ENCODE assay signal across 16 cellular contexts in genomic region chr4:137514401-137515116, GRCh38. TPM values are rescaled to one million over a fixed set of nuclear protein-coding genes. Genes with fewer than 3 reads are reported as not detected.
DNase-seq lines count a peak whose midpoint lies in the region; ATAC-seq, FAIRE-seq and TF ChIP-seq lines count a peak whose summit lies in the region.
"Had no signal": no experiment of that assay in that cellular context is flagged by ENCODE, and none has a peak within 500 bp of the region (broad histone marks: within the 10 kb centered on the region; RNA-seq: fewer than 3 reads in every experiment).

No MANE protein-coding gene starts in this region.

- H3K27me3 ChIP-seq in OCI-LY3 (ENCODE audit: low read depth, low read length) (no peaks in the 10 kb centered on the region), GM12878 (replicated peaks in 1 of 2; ENCODE audit: control insufficient read depth in 2 of 2, insufficient read depth in 2 of 2, low read length in 1 of 2) (no peaks in the 10 kb centered on the region)
- H3K27me3 ChIP-seq: BLaER1 treated with 17β-estradiol and CSF1 and Interleukin-3, amounts not matched to agents 10 nM and 100 nM had no signal

- no peak for FAIRE-seq in GM12878 (lab: Jason Lieb, UNC)
- FAIRE-seq: H54 had no signal

- TF ChIP-seq CTCF in AG09309 (IDR thresholded peaks at IDR 0.05; ENCODE audit: control insufficient read depth, insufficient read depth, low read depth, low read length, missing control alignments) (no peak), OCI-LY3 (IDR thresholded peaks at IDR 0.05; ENCODE audit: low read depth, low read length) (no peak), GM12878 (IDR thresholded peaks at IDR 0.05 in 2 of 3, conservative IDR thresholded peaks at IDR 0.05 in 1 of 3; ENCODE audit: control insufficient read depth in 2 of 3, extremely low read depth in 1 of 3, insufficient read depth in 1 of 3, low read depth in 3 of 3, low read length in 3 of 3) (no peak), osteocyte (IDR thresholded peaks at IDR 0.05) (no peak)

- H3K36me3 ChIP-seq in OCI-LY3 (replicated peaks; ENCODE audit: low read depth, low read length) (no peaks in the 10 kb centered on the region), GM12878 (ENCODE audit: control insufficient read depth in 2 of 2, insufficient read depth in 2 of 2, low read length in 1 of 2) (no peaks in the 10 kb centered on the region)

- no TSS peak for BruUV-seq in GM12878 (replicated peaks; lab: Mats Ljungman, UMichigan)

- in situ Hi-C loops in GM12878 (cut with MboI) = no loop called here

- peak overlapping the region; percentile 86 for H3K27ac Mint-ChIP-seq in osteocyte (ENCODE audit: unreplicated experiment)
- H3K27ac Mint-ChIP-seq in T-helper 2 cell treated with Interferon-gamma antibody and Interleukin-4, amounts not matched to agents 5 μg/mL and 100 μg/mL, for 36 hours = no peak overlapping the region

- peak; percentile 49 for ATAC-seq in GM12878
- no peak for ATAC-seq in GM18867 (IDR thresholded peaks at IDR 0.05; ENCODE audit: unreplicated experiment)
- ATAC-seq: PC-3 had no signal

- DNase-seq in AG09309 (ENCODE audit: low read depth) = peak; percentile 48
- no peak for DNase-seq in GM12878 (ENCODE audit: low read depth, low spot score)
- DNase-seq in osteocyte (ENCODE audit: extremely low spot score, unreplicated experiment) = no peak
- DNase-seq in T-helper 2 cell treated with Interferon-gamma antibody and Interleukin-4, amounts not matched to agents 5 μg/mL and 100 μg/mL, for 36 hours (ENCODE audit: low spot score) = no peak
- DNase-seq in hepatic stellate cell (ENCODE audit: low spot score) = no peak
- DNase-seq in SIG-M5 treated with dmso at 0.1 percent for 504 hours (lab: John Stamatoyannopoulos, UW; ENCODE audit: unreplicated experiment) = no peak
- DNase-seq: DMS 273 treated with DMSO at 0.1 percent for 48 hours, NCI-H1092, NCI-H1694, PC-3 had no signal

- RAD21 ChIA-PET in GM12878 (lab: Charles Lee; ENCODE audit: unreplicated experiment) = no interaction called here

- CTCF ChIA-PET in GM12878 (lab: Yijun Ruan, JAX) = no interaction called here

- no peak overlapping the region for H3K4me3 Mint-ChIP-seq in osteocyte (ENCODE audit: unreplicated experiment)
- no peak overlapping the region for H3K4me3 Mint-ChIP-seq in T-helper 2 cell treated with Interferon-gamma antibody and Interleukin-4, amounts not matched to agents 5 μg/mL and 100 μg/mL, for 36 hours

- H3K79me2 ChIP-seq in OCI-LY3 (ENCODE audit: low read length) (no peaks in the 10 kb centered on the region), GM12878 (ENCODE audit: control insufficient read depth, insufficient read depth, low read length) (no peaks in the 10 kb centered on the region)

- H4K20me1 ChIP-seq in OCI-LY3 (ENCODE audit: insufficient read depth, low read length) (no peaks in the 10 kb centered on the region), GM12878 (ENCODE audit: control insufficient read depth, insufficient read depth) (no peaks in the 10 kb centered on the region)
- H4K20me1 ChIP-seq: BLaER1 treated with 17β-estradiol and CSF1 and Interleukin-3, amounts not matched to agents 10 nM and 100 nM had no signal

- H3K4me2 ChIP-seq in OCI-LY3 (ENCODE audit: low read length) (peak overlapping the region; percentile 41), GM12878 (ENCODE audit: control insufficient read depth, insufficient read depth) (no peak overlapping the region)
- H3K4me2 ChIP-seq: BLaER1 treated with 17β-estradiol and CSF1 and Interleukin-3, amounts not matched to agents 10 nM and 100 nM; KMS-11 had no signal

- no peaks in the 10 kb centered on the region for H3K9me3 Mint-ChIP-seq in osteocyte (ENCODE audit: unreplicated experiment)
- no peaks in the 10 kb centered on the region for H3K9me3 Mint-ChIP-seq in T-helper 2 cell treated with Interferon-gamma antibody and Interleukin-4, amounts not matched to agents 5 μg/mL and 100 μg/mL, for 36 hours

- no peak for TF ChIP-seq RAD21 in GM12878 (IDR thresholded peaks at IDR 0.05; ENCODE audit: insufficient read depth, low read depth, low read length)

- no peak for TF ChIP-seq POLR2A in GM12878 (IDR thresholded peaks at IDR 0.05; ENCODE audit: low read depth, low read length)

- H3K27ac ChIP-seq in OCI-LY3 (ENCODE audit: low read length) = 0 out of 2 replicates have a peak overlapping the region, but pooled peaks have one; percentile 20
- no peak overlapping the region for H3K27ac ChIP-seq in GM12878 (ENCODE audit: control insufficient read depth, insufficient read depth)
- H3K27ac ChIP-seq: 22Rv1; BLaER1 treated with 17β-estradiol and CSF1 and Interleukin-3, amounts not matched to agents 10 nM and 100 nM; KMS-11 had no signal

- no peak overlapping the region for H3K4me3 ChIP-seq in AG09309 (ENCODE audit: control insufficient read depth, low read depth, low read length)
- H3K4me3 ChIP-seq in OCI-LY3 (ENCODE audit: low read length) = no peak overlapping the region
- no peak overlapping the region for H3K4me3 ChIP-seq in GM12878
- H3K4me3 ChIP-seq: BLaER1 treated with 17β-estradiol and CSF1 and Interleukin-3, amounts not matched to agents 10 nM and 100 nM had no signal

- peaks cover 23% of the 10 kb centered on the region for H3K4me1 ChIP-seq in OCI-LY3 (ENCODE audit: low read length)
- H3K4me1 ChIP-seq in GM12878 (ENCODE audit: control insufficient read depth, insufficient read depth, low read length) = no peaks in the 10 kb centered on the region; the same call in 1 of the 2 replicates

- no peak overlapping the region for H3K9ac ChIP-seq in OCI-LY3 (ENCODE audit: low read length)
- H3K9ac ChIP-seq in GM12878 (ENCODE audit: control insufficient read depth, insufficient read depth, low read length) = no peak overlapping the region
- H3K9ac ChIP-seq: BLaER1 treated with 17β-estradiol and CSF1 and Interleukin-3, amounts not matched to agents 10 nM and 100 nM; KMS-11 had no signal

- no peaks in the 10 kb centered on the region for H3K36me3 Mint-ChIP-seq in osteocyte (ENCODE audit: unreplicated experiment)
- H3K36me3 Mint-ChIP-seq in T-helper 2 cell treated with Interferon-gamma antibody and Interleukin-4, amounts not matched to agents 5 μg/mL and 100 μg/mL, for 36 hours (ENCODE audit: low read depth) = no peaks in the 10 kb centered on the region

- H3K9me3 ChIP-seq in OCI-LY3 (ENCODE audit: insufficient read depth, low read length) = no peaks in the 10 kb centered on the region
- H3K9me3 ChIP-seq in GM12878 (replicated peaks; ENCODE audit: control insufficient read depth, insufficient read depth, low read length) = no peaks in the 10 kb centered on the region
- H3K9me3 ChIP-seq: BLaER1 treated with 17β-estradiol and CSF1 and Interleukin-3, amounts not matched to agents 10 nM and 100 nM had no signal

- 21% methylated on average over 3 of the region's 3 CpGs for WGBS in GM12878 (ENCODE audit: insufficient coverage, insufficient replicate concordance, low lambda C conversion rate, missing lambda C conversion rate)

- no peak for TF ChIP-seq EP300 in GM12878 (IDR thresholded peaks at IDR 0.05; ENCODE audit: borderline replicate concordance in 1 of 2, control insufficient read depth in 1 of 2, low read depth in 2 of 2, low read length in 2 of 2)

- H3K4me1 Mint-ChIP-seq in osteocyte (ENCODE audit: unreplicated experiment) = peaks cover 63% of the 10 kb centered on the region
- no peaks in the 10 kb centered on the region for H3K4me1 Mint-ChIP-seq in T-helper 2 cell treated with Interferon-gamma antibody and Interleukin-4, amounts not matched to agents 5 μg/mL and 100 μg/mL, for 36 hours (ENCODE audit: low read depth)

- H2AFZ ChIP-seq in OCI-LY3 (ENCODE audit: low read depth, low read length) = peak overlapping the region; percentile 81
- H2AFZ ChIP-seq in GM12878 (ENCODE audit: control insufficient read depth, low read depth, low read length) = no peak overlapping the region

- no peaks in the 10 kb centered on the region for H3K27me3 Mint-ChIP-seq in osteocyte (ENCODE audit: unreplicated experiment)
- H3K27me3 Mint-ChIP-seq in T-helper 2 cell treated with Interferon-gamma antibody and Interleukin-4, amounts not matched to agents 5 μg/mL and 100 μg/mL, for 36 hours (ENCODE audit: low read depth) = no peaks in the 10 kb centered on the region

- intact Hi-C loops in GM12878 (cut with micrococcal nuclease; ENCODE audit: unreplicated experiment) = no loop called here

- POLR2A ChIA-PET in GM12878 (lab: Charles Lee) = no interaction called here

- SMC1A ChIA-PET in GM12878 (lab: Charles Lee; ENCODE audit: uncharacterized antibody, unreplicated experiment) = interaction anchor here (1.3 kb wide), 1 partner anchor 72 kb away, joined by 3 read pairs; no protein-coding TSS in a partner anchor

TF ChIP-seq in GM12878, 131 proteins besides CTCF, POLR2A, EP300 and RAD21 (continues in another document):
- TF ChIP-seq RCOR1 (conservative IDR thresholded peaks at IDR 0.05; ENCODE audit: low read depth, low read length) = no peak
- no peak for TF ChIP-seq CBX5 (IDR thresholded peaks at IDR 0.05; ENCODE audit: low read depth)
- no peak for TF ChIP-seq MYB (IDR thresholded peaks at IDR 0.05; ENCODE audit: borderline replicate concordance, low read depth, low read length)
- TF ChIP-seq MTA2 (IDR thresholded peaks at IDR 0.05; ENCODE audit: low read depth) = no peak
- no peak for TF ChIP-seq BACH1 (IDR thresholded peaks at IDR 0.05; ENCODE audit: borderline replicate concordance)

RNA-seq across cellular contexts. Expression of gene PCDH18, which starts 17.7 kb away (rescaled TPM):
- total RNA-seq in GM12878 (2013; cell fraction: nucleolus; rRNA removed) = 6.6 and 7.3 TPM in 2 replicates
- 1.4 and 1.9 TPM in 2 replicates for total RNA-seq in GM12878 (2014; rRNA removed)
- total RNA-seq in GM12878 (2014; rRNA removed; fragmentation: Illumina TruSeq; extraction: Trizol) = 1.4 and 2.0 TPM in 2 replicates
- total RNA-seq in GM12878 (2021) = 1.4 TPM in 2 replicates
- 0.18 TPM for polyA plus RNA-seq in GM12878 (2011; ENCODE audit: low read depth)
- 0.77 and 1.2 TPM in 2 replicates for polyA plus RNA-seq in GM12878 (2011; rRNA removed)
- 0.66 and 0.82 TPM in 2 replicates for polyA plus RNA-seq in GM12878 (2011; cell fraction: cytosol; rRNA removed)
- 1.1 TPM in 2 replicates for polyA plus RNA-seq in GM12878 (2011; cell fraction: nucleus; rRNA removed)
- polyA plus RNA-seq in GM12878 (2012) = 0.53 TPM in 2 replicates
- polyA plus RNA-seq in GM12878 (2014; fragmentation: Illumina TruSeq; extraction: Trizol) = 1.3 TPM in 2 replicates
- polyA plus RNA-seq in GM12878 (2014; fragmentation: Nextera tagmentation; extraction: Ambion mirVana) = under 1 TPM; 0.46 to 0.89 TPM
- polyA plus RNA-seq in GM12878 (2014; rRNA removed) = 0.62 and 0.82 TPM in 2 replicates
- 1 to 10 TPM in 1 of 2 experiments, under 1 TPM in 1; 0.83 to 1.0 TPM for polyA plus RNA-seq in GM12878 (2016; fragmentation: Nextera tagmentation; extraction: Ambion mirVana)
- polyA minus RNA-seq in GM12878 (2011; rRNA and poly(A)+ RNA removed) = 2.2 and 2.9 TPM in 2 replicates
- 0.73 and 1.2 TPM in 2 replicates for polyA minus RNA-seq in GM12878 (2011; cell fraction: cytosol; rRNA and poly(A)+ RNA removed)
- polyA minus RNA-seq in GM12878 (2011; cell fraction: nucleus; rRNA and poly(A)+ RNA removed) = 2.5 and 2.8 TPM in 2 replicates
- 69.3 and 74.8 TPM in 2 replicates for total RNA-seq in osteocyte
